In genomic region chr19:58450836-58451357, GRCh38 we compare ENCODE assay signal across 7 cellular contexts. TPM values are rescaled to one million over a fixed set of nuclear protein-coding genes. Genes with fewer than 3 reads are reported as not detected.
DNase-seq lines count a peak whose midpoint lies in the region; ATAC-seq, FAIRE-seq and TF ChIP-seq lines count a peak whose summit lies in the region.

No MANE protein-coding gene starts in this region.

- in situ Hi-C loops in HepG2 (cut with HindIII; ENCODE audit: extremely low pct_ligation_motif_present, low pct_unique_long_range_greater_than_20kb), result no loop called here

- TF ChIP-seq POLR2A in HepG2 (IDR thresholded peaks at IDR 0.05; ENCODE audit: insufficient read depth in 1 of 2, low read depth in 2 of 2, low read length in 2 of 2) (no peak), thyroid gland (IDR thresholded peaks at IDR 0.05) (no peak)

- FAIRE-seq in HepG2 (lab: Jason Lieb, UNC), result no peak

- CTCF ChIA-PET in HepG2 (lab: Yijun Ruan, JAX; ENCODE audit: low intra/inter-chr PET ratio, low total read pairs), result no interaction called here

- peak overlapping the region; percentile 88 for H3K4me2 ChIP-seq in HepG2 (ENCODE audit: low read depth, low read length)

- no TSS peak for BruUV-seq in HepG2 (replicated peaks; lab: Mats Ljungman, UMichigan)

- intact Hi-C loops in HepG2 (cut with micrococcal nuclease; ENCODE audit: unreplicated experiment), result loop anchor here (2.0 to 5.0 kb wide), 2 partner anchors 16 to 44 kb away; partner anchors contain the start of genes ZNF324 and ZNF584
- intact Hi-C loops in thyroid gland (cut with DNase I), result no loop called here

- peaks cover 5% of the 10 kb centered on the region for H3K4me1 ChIP-seq in adipocyte (ENCODE audit: control insufficient read depth, insufficient read depth, low read length)
- peaks cover 7% of the 10 kb centered on the region for H3K4me1 ChIP-seq in HepG2 (ENCODE audit: insufficient read depth, low read length)
- peaks cover 7 to 9% of the 10 kb centered on the region in 2 donors for H3K4me1 ChIP-seq in thyroid gland

- TF ChIP-seq CTCF in HepG2 (CRISPR knock-in tag; IDR thresholded peaks at IDR 0.05), result no peak
- no peak for TF ChIP-seq CTCF in thyroid gland (IDR thresholded peaks at IDR 0.05)

- H3K27me3 ChIP-seq in adipocyte (replicated peaks; ENCODE audit: control insufficient read depth, insufficient read depth, low read length) (no peaks in the 10 kb centered on the region), HepG2 (ENCODE audit: control insufficient read depth in 1 of 2, insufficient read depth in 2 of 2, low read length in 2 of 2) (no peaks in the 10 kb centered on the region), thyroid gland (no peaks in the 10 kb centered on the region)

- peak overlapping the region; percentile 92 for H3K4me3 ChIP-seq in adipocyte (ENCODE audit: low read length)
- H3K4me3 ChIP-seq in HepG2 (replicated peaks in 1 of 3; ENCODE audit: insufficient read depth in 1 of 3, low read depth in 2 of 3, low read length in 3 of 3), result peak overlapping the region; percentile 68 to 92 (median 83); a peak in 5 of 6 replicates
- peak overlapping the region; percentile 39 to 81 (median 73) for H3K4me3 ChIP-seq in thyroid gland (replicated peaks in 1 of 3)

- no peaks in the 10 kb centered on the region for H3K79me2 ChIP-seq in HepG2 (ENCODE audit: insufficient read depth, low read length)

- peak; percentile 17 for DNase-seq in adipocyte (ENCODE audit: low read depth)
- no peak for DNase-seq in HepG2 (ENCODE audit: low spot score)
- DNase-seq in thyroid gland, result peak; percentile 62 to 66
- no peak for DNase-seq in COLO668 (lab: John Stamatoyannopoulos, UW; ENCODE audit: unreplicated experiment)

- peaks cover 14% of the 10 kb centered on the region for H3K36me3 ChIP-seq in adipocyte (ENCODE audit: control insufficient read depth, insufficient read depth, low read length, severe bottlenecking)
- no peaks in the 10 kb centered on the region for H3K36me3 ChIP-seq in HepG2 (replicated peaks in 1 of 2; ENCODE audit: control insufficient read depth in 1 of 2, insufficient read depth in 2 of 2, low read length in 2 of 2)
- H3K36me3 ChIP-seq in thyroid gland, result peaks cover 0 to 7% of the 10 kb centered on the region in 2 donors

- no peak for TF ChIP-seq RAD21 in HepG2 (CRISPR knock-in tag; IDR thresholded peaks at IDR 0.05)

- H3K9ac ChIP-seq in adipocyte (ENCODE audit: low read length) (peak overlapping the region; percentile 90), HepG2 (ENCODE audit: insufficient read depth, low read depth, low read length) (peak overlapping the region; percentile 20; the same call in 1 of the 2 replicates)

- no peak overlapping the region for H2AFZ ChIP-seq in HepG2 (ENCODE audit: low read length)

- H3K9me3 ChIP-seq in adipocyte (ENCODE audit: control insufficient read depth, low read length), result no peaks in the 10 kb centered on the region
- H3K9me3 ChIP-seq in HepG2 (ENCODE audit: low read length), result peaks cover 21% of the 10 kb centered on the region
- no peaks in the 10 kb centered on the region for H3K9me3 ChIP-seq in thyroid gland

- ATAC-seq in GM19043 (IDR thresholded peaks at IDR 0.05; ENCODE audit: low read depth, unreplicated experiment) (peak; percentile 10), HG03280 (IDR thresholded peaks at IDR 0.05; ENCODE audit: unreplicated experiment) (peak; percentile 6), HepG2 (peak; percentile 48), HG03565 (IDR thresholded peaks at IDR 0.05; ENCODE audit: unreplicated experiment) (no peak)

- WGBS in HepG2 (ENCODE audit: low lambda C conversion rate), result 5% methylated on average over 11 of the region's 11 CpGs
- WGBS in thyroid gland, 2 donors, result 2 to 3% methylated on average over 11 of the region's 11 CpGs

- TF ChIP-seq EP300 in HepG2 (IDR thresholded peaks at IDR 0.05; ENCODE audit: low read depth in 2 of 2, low read length in 2 of 2), result no peak
- TF ChIP-seq EP300 in HepG2 (CRISPR knock-in tag; IDR thresholded peaks at IDR 0.05; ENCODE audit: borderline replicate concordance), result no peak

- H3K27ac ChIP-seq in HepG2 (ENCODE audit: extremely low read length, insufficient read depth, low read length) (no peak overlapping the region), thyroid gland (no peak overlapping the region)

- H4K20me1 ChIP-seq in HepG2 (ENCODE audit: insufficient read depth, low read length), result no peaks in the 10 kb centered on the region

- POLR2A ChIA-PET in HepG2 (lab: Yijun Ruan, JAX), result interaction anchor here (1.2 to 1.8 kb wide), 3 partner anchors 42 to 124 kb away, joined by 4 to 6 read pairs (median 5); partner anchors contain the start of genes ZNF497 and ZNF584

RNA-seq across cellular contexts. Expression of gene ZNF324B, which starts 0.5 kb away (rescaled TPM):
- total RNA-seq in HepG2 (2016; rRNA removed; fragmentation: Illumina TruSeq; extraction: Trizol), result 2.5 and 3.0 TPM in 2 replicates
- total RNA-seq in HepG2 (2016; cell fraction: cytosol; rRNA removed; fragmentation: Illumina TruSeq; extraction: Trizol; ENCODE audit: low read depth), result 0.79 and 1.6 TPM in 2 replicates
- 2.4 and 3.3 TPM in 2 replicates for total RNA-seq in HepG2 (2016; cell fraction: insoluble cytoplasmic fraction; rRNA removed; fragmentation: Illumina TruSeq; extraction: Trizol)
- total RNA-seq in HepG2 (2016; cell fraction: membrane; rRNA removed; fragmentation: Illumina TruSeq; extraction: Trizol), result 1.3 and 1.6 TPM in 2 replicates
- total RNA-seq in HepG2 (2016; cell fraction: nucleus; rRNA removed; fragmentation: Illumina TruSeq; extraction: Trizol), result 1.7 and 2.9 TPM in 2 replicates
- 0.53 and 0.98 TPM in 2 replicates for polyA plus RNA-seq in HepG2 (2011; rRNA removed)
- polyA plus RNA-seq in HepG2 (2011; cell fraction: cytosol; rRNA removed), result 0.50 and 0.56 TPM in 2 replicates
- 1.8 and 2.6 TPM in 2 replicates for polyA plus RNA-seq in HepG2 (2011; cell fraction: nucleus; rRNA removed)
- polyA plus RNA-seq in HepG2 (2012), result 0.95 and 0.97 TPM in 2 replicates
- polyA plus RNA-seq in HepG2 (2016; cell fraction: cytosol; fragmentation: Illumina TruSeq; extraction: Trizol; ENCODE audit: low read depth), result 0.09 and 0.11 TPM in 2 replicates
- polyA plus RNA-seq in HepG2 (2016; cell fraction: insoluble cytoplasmic fraction; fragmentation: Illumina TruSeq; extraction: Trizol; ENCODE audit: low read depth), result 0.96 and 1.1 TPM in 2 replicates
- polyA plus RNA-seq in HepG2 (2016; cell fraction: membrane; fragmentation: Illumina TruSeq; extraction: Trizol; ENCODE audit: low read depth), result 0.21 and 0.26 TPM in 2 replicates
- 2.2 and 2.7 TPM in 2 replicates for polyA plus RNA-seq in HepG2 (2016; cell fraction: nucleus; fragmentation: Illumina TruSeq; extraction: Trizol; ENCODE audit: insufficient read depth, low read depth)
- polyA minus RNA-seq in HepG2 (2011; rRNA and poly(A)+ RNA removed; ENCODE audit: low replicate concordance), result 4.0 and 14.2 TPM in 2 replicates
- 0.69 and 1.5 TPM in 2 replicates for polyA minus RNA-seq in HepG2 (2011; cell fraction: cytosol; rRNA and poly(A)+ RNA removed)
- 2.7 and 3.9 TPM in 2 replicates for polyA minus RNA-seq in HepG2 (2011; cell fraction: nucleus; rRNA and poly(A)+ RNA removed)
- total RNA-seq in thyroid gland, result 10 to 100 TPM; 10.6 to 16.8 (median 13.4) TPM

RNA-seq across cellular contexts. Expression of gene ZNF132, which starts 10.9 kb away (rescaled TPM):
- total RNA-seq in HepG2 (2016; rRNA removed; fragmentation: Illumina TruSeq; extraction: Trizol) (not detected in 2 replicates), thyroid gland (10 to 100 TPM; 13.3 to 24.3 (median 16.2) TPM)
- total RNA-seq in HepG2 (2016; cell fraction: cytosol; rRNA removed; fragmentation: Illumina TruSeq; extraction: Trizol; ENCODE audit: low read depth), result not detected in 2 replicates
- not detected in 2 replicates for total RNA-seq in HepG2 (2016; cell fraction: insoluble cytoplasmic fraction; rRNA removed; fragmentation: Illumina TruSeq; extraction: Trizol)
- total RNA-seq in HepG2 (2016; cell fraction: membrane; rRNA removed; fragmentation: Illumina TruSeq; extraction: Trizol), result not detected in 2 replicates
- total RNA-seq in HepG2 (2016; cell fraction: nucleus; rRNA removed; fragmentation: Illumina TruSeq; extraction: Trizol), result not detected in 2 replicates
- polyA plus RNA-seq in HepG2 (2011; rRNA removed), result not detected in 2 replicates
- not detected in 2 replicates for polyA plus RNA-seq in HepG2 (2011; cell fraction: cytosol; rRNA removed)
- polyA plus RNA-seq in HepG2 (2011; cell fraction: nucleus; rRNA removed), result not detected in 2 replicates
- 0.15 and 0.24 TPM in 2 replicates for polyA plus RNA-seq in HepG2 (2012)
- polyA plus RNA-seq in HepG2 (2016; cell fraction: cytosol; fragmentation: Illumina TruSeq; extraction: Trizol; ENCODE audit: low read depth), result not detected in 2 replicates
- not detected in 2 replicates for polyA plus RNA-seq in HepG2 (2016; cell fraction: insoluble cytoplasmic fraction; fragmentation: Illumina TruSeq; extraction: Trizol; ENCODE audit: low read depth)
- polyA plus RNA-seq in HepG2 (2016; cell fraction: membrane; fragmentation: Illumina TruSeq; extraction: Trizol; ENCODE audit: low read depth), result not detected in 2 replicates
- not detected in 2 replicates for polyA plus RNA-seq in HepG2 (2016; cell fraction: nucleus; fragmentation: Illumina TruSeq; extraction: Trizol; ENCODE audit: insufficient read depth, low read depth)
- not detected in 2 replicates for polyA minus RNA-seq in HepG2 (2011; rRNA and poly(A)+ RNA removed; ENCODE audit: low replicate concordance)
- polyA minus RNA-seq in HepG2 (2011; cell fraction: cytosol; rRNA and poly(A)+ RNA removed), result not detected in 2 replicates
- polyA minus RNA-seq in HepG2 (2011; cell fraction: nucleus; rRNA and poly(A)+ RNA removed), result not detected in 2 replicates

RNA-seq across cellular contexts. Expression of gene ZNF324, which starts 16.0 kb away (rescaled TPM):
- total RNA-seq in HepG2 (2016; rRNA removed; fragmentation: Illumina TruSeq; extraction: Trizol) (4.0 and 4.7 TPM in 2 replicates), thyroid gland (10 to 100 TPM; 27.0 to 41.7 (median 32.2) TPM)
- total RNA-seq in HepG2 (2016; cell fraction: cytosol; rRNA removed; fragmentation: Illumina TruSeq; extraction: Trizol; ENCODE audit: low read depth), result 0.30 and 1.2 TPM in 2 replicates
- total RNA-seq in HepG2 (2016; cell fraction: insoluble cytoplasmic fraction; rRNA removed; fragmentation: Illumina TruSeq; extraction: Trizol), result 4.0 and 5.4 TPM in 2 replicates
- 1.7 and 1.8 TPM in 2 replicates for total RNA-seq in HepG2 (2016; cell fraction: membrane; rRNA removed; fragmentation: Illumina TruSeq; extraction: Trizol)
- total RNA-seq in HepG2 (2016; cell fraction: nucleus; rRNA removed; fragmentation: Illumina TruSeq; extraction: Trizol), result 4.7 and 6.2 TPM in 2 replicates
- polyA plus RNA-seq in HepG2 (2011; rRNA removed), result 1.1 and 1.6 TPM in 2 replicates
- 1.5 and 1.6 TPM in 2 replicates for polyA plus RNA-seq in HepG2 (2011; cell fraction: cytosol; rRNA removed)
- polyA plus RNA-seq in HepG2 (2011; cell fraction: nucleus; rRNA removed), result 6.4 TPM in 2 replicates
- polyA plus RNA-seq in HepG2 (2012), result 1.8 and 2.3 TPM in 2 replicates
- 0.07 and 0.16 TPM in 2 replicates for polyA plus RNA-seq in HepG2 (2016; cell fraction: cytosol; fragmentation: Illumina TruSeq; extraction: Trizol; ENCODE audit: low read depth)
- 2.1 and 2.5 TPM in 2 replicates for polyA plus RNA-seq in HepG2 (2016; cell fraction: insoluble cytoplasmic fraction; fragmentation: Illumina TruSeq; extraction: Trizol; ENCODE audit: low read depth)
- 0.45 and 0.47 TPM in 2 replicates for polyA plus RNA-seq in HepG2 (2016; cell fraction: membrane; fragmentation: Illumina TruSeq; extraction: Trizol; ENCODE audit: low read depth)
- polyA plus RNA-seq in HepG2 (2016; cell fraction: nucleus; fragmentation: Illumina TruSeq; extraction: Trizol; ENCODE audit: insufficient read depth, low read depth), result 3.4 and 3.6 TPM in 2 replicates
- polyA minus RNA-seq in HepG2 (2011; rRNA and poly(A)+ RNA removed; ENCODE audit: low replicate concordance), result 10.2 and 18.5 TPM in 2 replicates
- polyA minus RNA-seq in HepG2 (2011; cell fraction: cytosol; rRNA and poly(A)+ RNA removed), result 1.9 and 2.6 TPM in 2 replicates
- polyA minus RNA-seq in HepG2 (2011; cell fraction: nucleus; rRNA and poly(A)+ RNA removed), result 10.4 and 13.9 TPM in 2 replicates

RNA-seq across cellular contexts. Expression of gene ZNF446, which starts 25.3 kb away (rescaled TPM):
- 2.5 and 3.6 TPM in 2 replicates for total RNA-seq in HepG2 (2016; rRNA removed; fragmentation: Illumina TruSeq; extraction: Trizol)
- total RNA-seq in HepG2 (2016; cell fraction: cytosol; rRNA removed; fragmentation: Illumina TruSeq; extraction: Trizol; ENCODE audit: low read depth), result 0.81 and 0.97 TPM in 2 replicates
- total RNA-seq in HepG2 (2016; cell fraction: insoluble cytoplasmic fraction; rRNA removed; fragmentation: Illumina TruSeq; extraction: Trizol), result 2.5 and 3.8 TPM in 2 replicates
- total RNA-seq in HepG2 (2016; cell fraction: membrane; rRNA removed; fragmentation: Illumina TruSeq; extraction: Trizol), result 2.1 and 2.7 TPM in 2 replicates
- 3.2 and 3.9 TPM in 2 replicates for total RNA-seq in HepG2 (2016; cell fraction: nucleus; rRNA removed; fragmentation: Illumina TruSeq; extraction: Trizol)
- 3.0 and 3.8 TPM in 2 replicates for polyA plus RNA-seq in HepG2 (2011; rRNA removed)
- 1.6 and 3.9 TPM in 2 replicates for polyA plus RNA-seq in HepG2 (2011; cell fraction: cytosol; rRNA removed)
- polyA plus RNA-seq in HepG2 (2011; cell fraction: nucleus; rRNA removed), result 9.0 and 9.4 TPM in 2 replicates
- 2.8 and 3.6 TPM in 2 replicates for polyA plus RNA-seq in HepG2 (2012)
- polyA plus RNA-seq in HepG2 (2016; cell fraction: cytosol; fragmentation: Illumina TruSeq; extraction: Trizol; ENCODE audit: low read depth), result 0.83 and 0.97 TPM in 2 replicates
- polyA plus RNA-seq in HepG2 (2016; cell fraction: insoluble cytoplasmic fraction; fragmentation: Illumina TruSeq; extraction: Trizol; ENCODE audit: low read depth), result 2.7 and 3.2 TPM in 2 replicates
- polyA plus RNA-seq in HepG2 (2016; cell fraction: membrane; fragmentation: Illumina TruSeq; extraction: Trizol; ENCODE audit: low read depth), result 1.7 TPM in 2 replicates
- 5.3 and 7.0 TPM in 2 replicates for polyA plus RNA-seq in HepG2 (2016; cell fraction: nucleus; fragmentation: Illumina TruSeq; extraction: Trizol; ENCODE audit: insufficient read depth, low read depth)
- 6.2 and 6.7 TPM in 2 replicates for polyA minus RNA-seq in HepG2 (2011; rRNA and poly(A)+ RNA removed; ENCODE audit: low replicate concordance)
- polyA minus RNA-seq in HepG2 (2011; cell fraction: cytosol; rRNA and poly(A)+ RNA removed), result 1.2 and 2.2 TPM in 2 replicates
- polyA minus RNA-seq in HepG2 (2011; cell fraction: nucleus; rRNA and poly(A)+ RNA removed), result 5.5 and 6.0 TPM in 2 replicates
- total RNA-seq in thyroid gland, result 10 to 100 TPM; 15.2 to 30.0 (median 25.6) TPM

RNA-seq across cellular contexts. Expression of gene ZNF584, which starts 42.4 kb away (rescaled TPM):
- total RNA-seq in HepG2 (2016; rRNA removed; fragmentation: Illumina TruSeq; extraction: Trizol) (6.8 and 7.0 TPM in 2 replicates), thyroid gland (10 to 100 TPM; 10.1 to 31.1 (median 23.1) TPM)
- total RNA-seq in HepG2 (2016; cell fraction: cytosol; rRNA removed; fragmentation: Illumina TruSeq; extraction: Trizol; ENCODE audit: low read depth), result 2.7 and 3.0 TPM in 2 replicates
- 7.0 and 7.6 TPM in 2 replicates for total RNA-seq in HepG2 (2016; cell fraction: insoluble cytoplasmic fraction; rRNA removed; fragmentation: Illumina TruSeq; extraction: Trizol)
- 5.6 and 7.1 TPM in 2 replicates for total RNA-seq in HepG2 (2016; cell fraction: membrane; rRNA removed; fragmentation: Illumina TruSeq; extraction: Trizol)
- total RNA-seq in HepG2 (2016; cell fraction: nucleus; rRNA removed; fragmentation: Illumina TruSeq; extraction: Trizol), result 4.6 and 6.5 TPM in 2 replicates
- polyA plus RNA-seq in HepG2 (2011; rRNA removed), result 2.4 and 3.3 TPM in 2 replicates
- 2.2 and 2.4 TPM in 2 replicates for polyA plus RNA-seq in HepG2 (2011; cell fraction: cytosol; rRNA removed)
- 2.7 and 3.7 TPM in 2 replicates for polyA plus RNA-seq in HepG2 (2011; cell fraction: nucleus; rRNA removed)
- 2.1 and 2.6 TPM in 2 replicates for polyA plus RNA-seq in HepG2 (2012)
- polyA plus RNA-seq in HepG2 (2016; cell fraction: cytosol; fragmentation: Illumina TruSeq; extraction: Trizol; ENCODE audit: low read depth), result 1.5 and 2.0 TPM in 2 replicates
- 4.1 and 4.8 TPM in 2 replicates for polyA plus RNA-seq in HepG2 (2016; cell fraction: insoluble cytoplasmic fraction; fragmentation: Illumina TruSeq; extraction: Trizol; ENCODE audit: low read depth)
- 2.5 and 4.0 TPM in 2 replicates for polyA plus RNA-seq in HepG2 (2016; cell fraction: membrane; fragmentation: Illumina TruSeq; extraction: Trizol; ENCODE audit: low read depth)
- 6.0 and 6.2 TPM in 2 replicates for polyA plus RNA-seq in HepG2 (2016; cell fraction: nucleus; fragmentation: Illumina TruSeq; extraction: Trizol; ENCODE audit: insufficient read depth, low read depth)
- polyA minus RNA-seq in HepG2 (2011; rRNA and poly(A)+ RNA removed; ENCODE audit: low replicate concordance), result 5.5 and 35.4 TPM in 2 replicates
- polyA minus RNA-seq in HepG2 (2011; cell fraction: cytosol; rRNA and poly(A)+ RNA removed), result 2.7 and 2.9 TPM in 2 replicates
- polyA minus RNA-seq in HepG2 (2011; cell fraction: nucleus; rRNA and poly(A)+ RNA removed), result 4.2 and 4.6 TPM in 2 replicates

Comparison
In these comparisons a context has a peak if more than half of its experiments do, and no peak if none do; other contexts are left out.
1. DNase-seq: peak in adipocyte (single experiment) and thyroid gland (2 of 2); none in HepG2 (single experiment) and COLO668 (single experiment).
2. RNA of gene ZNF132, which starts 10.9 kb away (total RNA-seq): 13.3 to 24.3 TPM in thyroid gland; not detected in HepG2; every median in the first group is over 10 times any median in the second.
3. Peak in every context shown above with its lines, with median percentiles within 50 percentile points of each other: H3K4me3 ChIP-seq.